9 cellular contexts compared by ENCODE assay signal in genomic region chr17:72392056-72393010, GRCh38.
DNase-seq lines count a peak whose midpoint lies in the region; ATAC-seq lines count a peak whose summit lies in the region.
"Had no signal": no experiment of that assay in that cellular context is flagged by ENCODE, and none has a peak within 500 bp of the region (broad histone marks: within the 10 kb centered on the region; RNA-seq: fewer than 3 reads in every experiment).

No MANE protein-coding gene starts in this region.

- peak; percentile 71 for DNase-seq in DMS79 treated with DMSO at 0.1 percent for 48 hours (lab: John Stamatoyannopoulos, UW)
- peak; percentile 94 for DNase-seq in HCEC 1CT
- peak; percentile 71 for DNase-seq in NCI-H510A (lab: John Stamatoyannopoulos, UW)
- DNase-seq in kidney tubule cell (ENCODE audit: low spot score) = peak; percentile 99
- no peak for DNase-seq in foreskin melanocyte
- DNase-seq in superior temporal gyrus (ENCODE audit: extremely low spot score) = no peak
- no peak for DNase-seq in NCI-H524 (lab: John Stamatoyannopoulos, UW)
- DNase-seq: amygdala had no signal

- ATAC-seq in HG02571 (IDR thresholded peaks at IDR 0.05; ENCODE audit: unreplicated experiment) = no peak

Comparison
In these comparisons a context has a peak if more than half of its experiments do, and no peak if none do; other contexts are left out.
1. DNase-seq: peak in DMS79 treated with DMSO at 0.1 percent for 48 hours (single experiment), HCEC 1CT (single experiment), NCI-H510A (single experiment) and kidney tubule cell (single experiment); none in foreskin melanocyte (single experiment), superior temporal gyrus (single experiment) and NCI-H524 (0 of 2).